ENCODE assay signal across 22 cellular contexts in genomic region chr4:47313396-47313795, GRCh38.
"Had no signal": no experiment of that assay in that cellular context is flagged by ENCODE, and none has a peak within 500 bp of the region (broad histone marks: within the 10 kb centered on the region; RNA-seq: fewer than 3 reads in every experiment).

No MANE protein-coding gene starts in this region.

- DNase-seq: cerebellar nuclear complex; colonic mucosa; dermis blood vessel endothelial cell; esophagus squamous epithelium; foreskin fibroblast; head of caudate nucleus; hippocampal formation; left colon; left ventricle myocardium superior; mesendoderm; mucosa of descending colon; naive thymus-derived CD8-positive, alpha-beta T cell; ovary; right cardiac atrium; small intestine; stimulated activated CD4-positive, alpha-beta T cell treated with anti-CD3 and anti-CD28 coated beads, Interleukin-4, amount 100 ng/mL, for 1 hour; stimulated activated CD8-positive, alpha-beta memory T cell treated with anti-CD3 and anti-CD28 coated beads, Interleukin-4, amount 100 ng/mL, for 48 hours; stimulated activated naive CD8-positive, alpha-beta T cell treated with anti-CD3 and anti-CD28 coated beads, Interleukin-15, amount 100 ng/mL, for 72 hours; testis had no signal

- H3K27ac ChIP-seq: colonic mucosa, esophagus squamous epithelium, ovary, testis, tibial nerve had no signal

- H3K4me1 ChIP-seq: colonic mucosa, esophagus squamous epithelium, testis, tibial nerve had no signal

- H3K9me3 ChIP-seq: colonic mucosa, esophagus squamous epithelium, mucosa of descending colon, ovary, testis, tibial nerve had no signal

- H3K36me3 ChIP-seq: colonic mucosa, esophagus squamous epithelium, ovary, tibial nerve had no signal

- H3K27me3 ChIP-seq: colonic mucosa, esophagus squamous epithelium, ovary, testis, tibial nerve had no signal

- H3K4me3 ChIP-seq: colonic mucosa, esophagus squamous epithelium, lung, mucosa of descending colon, ovary, testis, tibial nerve had no signal

- ATAC-seq: left colon; left ventricle myocardium superior; mucosa of descending colon; naive thymus-derived CD8-positive, alpha-beta T cell; right cardiac atrium; stimulated activated memory B cell treated with anti-CD40 and anti-IgM and Interleukin-4, amounts not matched to agents 10 μg/mL and 1 μg/mL and 100 μg/mL, for 72 hours; stimulated activated naive CD8-positive, alpha-beta T cell treated with anti-CD3 and anti-CD28 coated beads, Interleukin-15, amount 100 ng/mL, for 72 hours had no signal
